Comparison of ENCODE assay signal across 8 cellular contexts in genomic region chr2:237696471-237696870, GRCh38.
DNase-seq lines count a peak whose midpoint lies in the region; FAIRE-seq and TF ChIP-seq lines count a peak whose summit lies in the region.

No MANE protein-coding gene starts in this region.

- H4K20me1 ChIP-seq in KMS-11 (ENCODE audit: insufficient read depth) = no peaks in the 10 kb centered on the region
- H4K20me1 ChIP-seq in endothelial cell of umbilical vein (replicated peaks; ENCODE audit: control insufficient read depth, extremely low read depth, insufficient read depth, low read length) = peaks cover 4% of the 10 kb centered on the region

- no peaks in the 10 kb centered on the region for H3K27me3 Mint-ChIP-seq in activated CD4-positive, alpha-beta T cell treated with anti-CD3 and anti-CD28 coated beads, Interleukin-2, amount 10 ng/mL, durations not matched to agents 24 days and 14 days

- no peak for TF ChIP-seq EP300 in stomach (IDR thresholded peaks at IDR 0.05)

- H2AFZ ChIP-seq in KMS-11 (ENCODE audit: low read depth) (no peak overlapping the region), endothelial cell of umbilical vein (ENCODE audit: low read depth, low read length) (no peak overlapping the region)

- H3K4me3 ChIP-seq in KMS-11 (IDR thresholded peaks at IDR 0.05; ENCODE audit: insufficient read depth, low read depth, low read length) (no peak overlapping the region), endothelial cell of umbilical vein (replicated peaks in 1 of 3; ENCODE audit: insufficient read depth in 1 of 3, low read depth in 1 of 3, low read length in 3 of 3) (no peak overlapping the region), stomach (no peak overlapping the region)

- no peaks in the 10 kb centered on the region for H3K9me1 ChIP-seq in endothelial cell of umbilical vein (replicated peaks; ENCODE audit: control insufficient read depth, extremely low read depth, insufficient read depth, low read length)

- H3K9me3 ChIP-seq in endothelial cell of umbilical vein (replicated peaks; ENCODE audit: control insufficient read depth, insufficient read depth, low read length) (no peaks in the 10 kb centered on the region), stomach (no peaks in the 10 kb centered on the region)

- dilution Hi-C loops in endothelial cell of umbilical vein (cut with MboI; ENCODE audit: extremely low pct_ligation_motif_present, low sequenced_read_pairs) = no loop called here

- no peak for TF ChIP-seq CTCF in KMS-11 (conservative IDR thresholded peaks at IDR 0.05; ENCODE audit: low read depth, low read length)
- no peak for TF ChIP-seq CTCF in endothelial cell of umbilical vein (IDR thresholded peaks at IDR 0.05; ENCODE audit: extremely low read depth in 1 of 2, insufficient read depth in 1 of 2, low read depth in 1 of 2, low read length in 2 of 2)
- TF ChIP-seq CTCF in stomach (IDR thresholded peaks at IDR 0.05) = no peak

- intact Hi-C loops in activated CD4-positive, alpha-beta T cell treated with anti-CD3 and anti-CD28 coated beads, Interleukin-2, amount 10 ng/mL, durations not matched to agents 24 days and 14 days (cut with micrococcal nuclease) = loop anchor here (5.0 to 10.0 kb wide), 3 partner anchors 366 to 1152 kb away; partner anchors contain the start of genes ASB1 and SCLY
- intact Hi-C loops in endothelial cell of umbilical vein (cut with micrococcal nuclease) = no loop called here
- intact Hi-C loops in stomach (cut with DNase I; ENCODE audit: low total_unique reads) = no loop called here

- no peaks in the 10 kb centered on the region for H3K9me3 Mint-ChIP-seq in activated CD4-positive, alpha-beta T cell treated with anti-CD3 and anti-CD28 coated beads, Interleukin-2, amount 10 ng/mL, durations not matched to agents 24 days and 14 days

- H3K27ac ChIP-seq in KMS-11 (peak overlapping the region; percentile 98), endothelial cell of umbilical vein (ENCODE audit: insufficient read depth, low read depth, low read length) (peak overlapping the region; percentile 87), stomach (peak overlapping the region; percentile 49 to 99 (median 98))

- peak; percentile 84 for DNase-seq in activated CD4-positive, alpha-beta T cell treated with anti-CD3 and anti-CD28 coated beads, Interleukin-2, amount 10 ng/mL, durations not matched to agents 24 days and 14 days
- no peak for DNase-seq in activated CD4-positive, alpha-beta T cell treated with anti-CD3 and anti-CD28 coated beads for 48 hours
- DNase-seq in endothelial cell of umbilical vein (ENCODE audit: low read depth, low spot score) (no peak), stomach (no peak), NCI-H2171 treated with DMSO at 0.1 percent for 48 hours (lab: John Stamatoyannopoulos, UW) (no peak), NCI-H345 (lab: John Stamatoyannopoulos, UW) (no peak), dermis blood vessel endothelial cell (no peak)

- H3K79me2 ChIP-seq in KMS-11 (ENCODE audit: insufficient read depth, low read depth) (peaks cover 80% of the 10 kb centered on the region), endothelial cell of umbilical vein (ENCODE audit: control insufficient read depth, insufficient read depth, low read length) (peaks cover 84% of the 10 kb centered on the region)

- POLR2A ChIA-PET in endothelial cell of umbilical vein (lab: Charles Lee) = no interaction called here

- H3K27me3 ChIP-seq in KMS-11 (ENCODE audit: insufficient read depth, low read depth) = no peaks in the 10 kb centered on the region
- H3K27me3 ChIP-seq in endothelial cell of umbilical vein (ENCODE audit: control insufficient read depth in 2 of 2, insufficient read depth in 2 of 2, low read length in 2 of 2) = no peaks in the 10 kb centered on the region
- H3K27me3 ChIP-seq in stomach = no peaks in the 10 kb centered on the region

- H3K27ac Mint-ChIP-seq in activated CD4-positive, alpha-beta T cell treated with anti-CD3 and anti-CD28 coated beads, Interleukin-2, amount 10 ng/mL, durations not matched to agents 24 days and 14 days = peak overlapping the region; percentile 99

- H3K4me2 ChIP-seq in KMS-11 = peak overlapping the region; percentile 83
- no peak overlapping the region for H3K4me2 ChIP-seq in endothelial cell of umbilical vein (ENCODE audit: insufficient read depth, low read length)

- H3K9ac ChIP-seq in KMS-11 (peak overlapping the region; percentile 49), endothelial cell of umbilical vein (replicated peaks; ENCODE audit: extremely low read depth, insufficient read depth, low read length) (peak overlapping the region; percentile 55)

- H3K36me3 Mint-ChIP-seq in activated CD4-positive, alpha-beta T cell treated with anti-CD3 and anti-CD28 coated beads, Interleukin-2, amount 10 ng/mL, durations not matched to agents 24 days and 14 days (ENCODE audit: low read depth) = peaks cover 31% of the 10 kb centered on the region

- TF ChIP-seq POLR2A in endothelial cell of umbilical vein (IDR thresholded peaks at IDR 0.05; ENCODE audit: low read depth, low read length) (no peak), stomach (IDR thresholded peaks at IDR 0.05) (no peak)

- no peak for FAIRE-seq in endothelial cell of umbilical vein (lab: Jason Lieb, UNC)

- no TSS peak for BruUV-seq in endothelial cell of umbilical vein (replicated peaks; lab: Mats Ljungman, UMichigan)

- H3K36me3 ChIP-seq in KMS-11 (ENCODE audit: insufficient read depth) = no peaks in the 10 kb centered on the region
- H3K36me3 ChIP-seq in endothelial cell of umbilical vein (ENCODE audit: control insufficient read depth in 2 of 2, extremely low read depth in 1 of 2, insufficient read depth in 2 of 2, low read length in 2 of 2) = no peaks in the 10 kb centered on the region
- H3K36me3 ChIP-seq in stomach = no peaks in the 10 kb centered on the region

- peak overlapping the region; percentile 99 for H3K4me3 Mint-ChIP-seq in activated CD4-positive, alpha-beta T cell treated with anti-CD3 and anti-CD28 coated beads, Interleukin-2, amount 10 ng/mL, durations not matched to agents 24 days and 14 days

- peaks cover 81% of the 10 kb centered on the region for H3K4me1 ChIP-seq in KMS-11 (ENCODE audit: low read depth, poor library complexity, severe bottlenecking)
- H3K4me1 ChIP-seq in endothelial cell of umbilical vein (ENCODE audit: control insufficient read depth, extremely low read depth, insufficient read depth, low read length) = peaks cover 78% of the 10 kb centered on the region
- H3K4me1 ChIP-seq in stomach = peaks cover 75 to 89% (median 81%) of the 10 kb centered on the region in 4 donors

- CTCF ChIA-PET in endothelial cell of umbilical vein (lab: Charles Lee) = interaction anchor here (0.8 to 3.5 kb wide), 7 partner anchors 10 to 184 kb away, joined by 3 to 29 read pairs (median 4); no protein-coding TSS in a partner anchor

- H3K4me1 Mint-ChIP-seq in activated CD4-positive, alpha-beta T cell treated with anti-CD3 and anti-CD28 coated beads, Interleukin-2, amount 10 ng/mL, durations not matched to agents 24 days and 14 days = peaks cover 72% of the 10 kb centered on the region

- WGBS in stomach, 5 donors = 26 to 44% (median 28%) methylated on average over 5 of the region's 5 CpGs

TF ChIP-seq in endothelial cell of umbilical vein, 7 proteins besides CTCF, POLR2A, EP300 and RAD21:
- TF ChIP-seq POLR2AphosphoS5 (IDR thresholded peaks at IDR 0.05; ENCODE audit: insufficient read depth, low read depth, low read length) (no peak), MYC (IDR thresholded peaks at IDR 0.05; ENCODE audit: low read depth, low read length) (no peak), JUN (IDR thresholded peaks at IDR 0.05; ENCODE audit: borderline replicate concordance, insufficient read depth, insufficient read length, low read depth) (no peak), GATA2 (IDR thresholded peaks at IDR 0.05; ENCODE audit: insufficient read depth, insufficient read length, low read depth, low read length) (no peak), EZH2 (IDR thresholded peaks at IDR 0.05; ENCODE audit: borderline replicate concordance, low read depth, low read length, severe bottlenecking) (no peak), MAX (IDR thresholded peaks at IDR 0.05; ENCODE audit: insufficient read depth, insufficient read length) (no peak), FOS (IDR thresholded peaks at IDR 0.05; ENCODE audit: borderline replicate concordance, insufficient read depth, low read length) (no peak)
